9 cellular contexts compared by ENCODE assay signal in the genomic region with DNA sequence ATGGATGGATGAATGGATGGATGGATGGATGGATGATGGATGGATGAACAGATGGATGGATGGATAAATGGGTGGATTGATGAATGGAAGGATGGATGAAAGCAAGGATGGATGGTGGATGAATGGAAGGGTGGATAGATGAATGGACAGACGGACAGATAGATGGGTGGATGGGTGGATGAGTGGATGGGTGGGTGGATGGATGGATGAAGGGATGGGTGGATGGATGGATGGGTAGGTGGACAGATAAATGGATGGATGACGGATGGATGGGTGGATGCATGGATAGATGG. TPM values are rescaled to one million over a fixed set of nuclear protein-coding genes. Genes with fewer than 3 reads are reported as not detected.
"Had no signal": no experiment of that assay in that cellular context is flagged by ENCODE, and none has a peak within 500 bp of the region (broad histone marks: within the 10 kb centered on the region; RNA-seq: fewer than 3 reads in every experiment).

No MANE protein-coding gene starts in this region.

- DNase-seq: GM23248, GOT3, KG1 had no signal

- H2AFZ ChIP-seq: GM23248 had no signal

- H3K27ac ChIP-seq: GM23248 had no signal

- H3K4me1 ChIP-seq: HAP-1 had no signal

- H3K4me3 ChIP-seq: GM23248, HAP-1, K562 had no signal

- H3K9ac ChIP-seq: GM23248 had no signal

- FAIRE-seq: H54, HepG2, K562 had no signal

- H3K36me3 ChIP-seq: HAP-1 had no signal

- ATAC-seq: HCT116, HepG2, K562 had no signal

RNA-seq across cellular contexts. Expression of a gene that starts 14.9 kb away (rescaled TPM):
- total RNA-seq: GM23248, HepG2, HT-29, K562 had no signal
- polyA plus RNA-seq: GM23248 had no signal
